ENCODE assay signal across 15 cellular contexts in the genomic region with DNA sequence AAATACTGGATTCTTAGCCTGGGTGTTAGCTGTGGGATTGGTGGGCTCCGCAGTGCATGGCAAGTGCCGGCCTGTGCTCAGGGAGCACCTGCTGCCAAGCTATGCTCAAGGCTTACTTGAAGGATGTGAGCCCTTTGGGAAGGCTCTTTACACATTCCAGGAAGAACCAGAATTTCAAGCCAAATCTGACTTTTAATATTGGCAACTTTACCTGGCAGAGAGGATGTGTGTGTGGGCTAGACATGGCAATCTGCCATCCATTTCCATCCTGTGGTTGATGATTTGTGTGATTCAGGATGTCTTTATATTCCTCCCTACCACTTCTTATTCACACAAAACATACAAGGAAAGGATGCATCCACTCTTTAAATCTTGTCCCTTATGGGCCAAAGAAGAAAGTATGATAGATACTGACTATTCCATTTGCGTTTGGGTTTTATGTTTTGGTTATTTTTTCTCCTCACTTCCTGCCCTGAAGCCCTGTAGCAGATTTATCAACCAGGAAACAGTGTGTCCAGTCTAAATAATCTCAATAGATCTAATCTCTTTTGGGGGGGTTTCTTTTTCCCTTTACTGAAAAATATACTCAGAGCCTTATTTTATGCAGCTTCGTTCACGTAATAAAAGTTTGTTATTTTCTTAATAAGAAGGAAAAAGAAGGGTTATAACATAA.
DNase-seq lines count a peak whose midpoint lies in the region; ATAC-seq, FAIRE-seq and TF ChIP-seq lines count a peak whose summit lies in the region.
"Had no signal": no experiment of that assay in that cellular context is flagged by ENCODE, and none has a peak within 500 bp of the region (broad histone marks: within the 10 kb centered on the region; RNA-seq: fewer than 3 reads in every experiment).

No MANE protein-coding gene starts in this region.

- intact Hi-C loops in prostate gland (cut with DNase I) = loop anchor here (5.0 to 10.0 kb wide), 2 partner anchors 475 to 602 kb away; no protein-coding TSS in a partner anchor
- intact Hi-C loops in activated T-helper 2 cell treated with anti-CD3 and anti-CD28 coated beads, Interferon-gamma antibody, Interleukin-2, Interleukin-4, amounts not matched to agents 10 μg/mL and 5 μg/mL and 100 μg/mL, durations not matched to agents 14 hours and 24 hours and 36 hours (cut with micrococcal nuclease) = loop anchor here (5.0 kb wide), 3 partner anchors 287 to 977 kb away; a partner anchor contains a TSS

- no peak overlapping the region for H3K4me3 Mint-ChIP-seq in activated T-helper 2 cell treated with anti-CD3 and anti-CD28 coated beads, Interferon-gamma antibody, Interleukin-2, Interleukin-4, amounts not matched to agents 10 μg/mL and 5 μg/mL and 100 μg/mL, durations not matched to agents 14 hours and 24 hours and 36 hours (ENCODE audit: low read depth)
- H3K4me3 Mint-ChIP-seq: stimulated activated naive CD8-positive, alpha-beta T cell treated with anti-CD3 and anti-CD28 coated beads, Interleukin-15, Interleukin-2, amounts not matched to agents 100 ng/mL and 50 ng/mL, for 24 hours had no signal

- H3K4me3 ChIP-seq in gastroesophageal sphincter (no peak overlapping the region), prostate gland (no peak overlapping the region)
- H3K4me3 ChIP-seq: BLaER1, Peyer's patch had no signal

- H3K9me3 ChIP-seq in gastroesophageal sphincter (no peaks in the 10 kb centered on the region), prostate gland (no peaks in the 10 kb centered on the region)
- H3K9me3 ChIP-seq: BLaER1, Peyer's patch had no signal

- ATAC-seq in gastroesophageal sphincter (peak; percentile 34), GM21528 (IDR thresholded peaks at IDR 0.05; ENCODE audit: low FRiP score, unreplicated experiment) (no peak)

- H3K27ac Mint-ChIP-seq in activated T-helper 2 cell treated with anti-CD3 and anti-CD28 coated beads, Interferon-gamma antibody, Interleukin-2, Interleukin-4, amounts not matched to agents 10 μg/mL and 5 μg/mL and 100 μg/mL, durations not matched to agents 14 hours and 24 hours and 36 hours = no peak overlapping the region
- H3K27ac Mint-ChIP-seq: stimulated activated naive CD8-positive, alpha-beta T cell treated with anti-CD3 and anti-CD28 coated beads, Interleukin-15, Interleukin-2, amounts not matched to agents 100 ng/mL and 50 ng/mL, for 24 hours had no signal

- H3K27ac ChIP-seq in VCaP (peak overlapping the region; percentile 70), gastroesophageal sphincter (peak overlapping the region; percentile 16 to 59 (median 52)), prostate gland (no peak overlapping the region)
- H3K27ac ChIP-seq: BLaER1, Peyer's patch had no signal

- peaks cover 2% of the 10 kb centered on the region for H3K27me3 Mint-ChIP-seq in activated T-helper 2 cell treated with anti-CD3 and anti-CD28 coated beads, Interferon-gamma antibody, Interleukin-2, Interleukin-4, amounts not matched to agents 10 μg/mL and 5 μg/mL and 100 μg/mL, durations not matched to agents 14 hours and 24 hours and 36 hours (ENCODE audit: low read depth)
- H3K27me3 Mint-ChIP-seq: stimulated activated naive CD8-positive, alpha-beta T cell treated with anti-CD3 and anti-CD28 coated beads, Interleukin-15, Interleukin-2, amounts not matched to agents 100 ng/mL and 50 ng/mL, for 24 hours had no signal

- TF ChIP-seq CTCF in VCaP (conservative IDR thresholded peaks at IDR 0.05) = no peak
- no peak for TF ChIP-seq CTCF in gastroesophageal sphincter (IDR thresholded peaks at IDR 0.05)
- no peak for TF ChIP-seq CTCF in prostate gland (IDR thresholded peaks at IDR 0.05)

- H3K36me3 ChIP-seq in gastroesophageal sphincter (peaks cover 0 to 3% of the 10 kb centered on the region in 2 donors), prostate gland (no peaks in the 10 kb centered on the region)
- H3K36me3 ChIP-seq: BLaER1, Peyer's patch had no signal

- no peak for DNase-seq in H54 (ENCODE audit: insufficient read length, low spot score)
- DNase-seq in prostate gland (ENCODE audit: low spot score) = peak; percentile 24
- DNase-seq in NCI-H2081 (lab: John Stamatoyannopoulos, UW) = no peak
- DNase-seq in effector CD4-positive, alpha-beta T cell = no peak
- no peak for DNase-seq in activated T-helper 2 cell treated with anti-CD3 and anti-CD28 coated beads, Interferon-gamma antibody, Interleukin-2, Interleukin-4, amounts not matched to agents 10 μg/mL and 5 μg/mL and 100 μg/mL, durations not matched to agents 14 hours and 24 hours and 36 hours (ENCODE audit: low spot score)
- DNase-seq: activated CD4-positive, alpha-beta T cell treated with anti-CD3 and anti-CD28 coated beads, Interleukin-2, amount 50 U/mL, for 4 hours; erythroblast; MM.1S; Peyer's patch had no signal

- FAIRE-seq in H54 (lab: Jason Lieb, UNC) = peak; percentile 30
- FAIRE-seq: GM12891 had no signal

- H3K9me3 Mint-ChIP-seq in activated T-helper 2 cell treated with anti-CD3 and anti-CD28 coated beads, Interferon-gamma antibody, Interleukin-2, Interleukin-4, amounts not matched to agents 10 μg/mL and 5 μg/mL and 100 μg/mL, durations not matched to agents 14 hours and 24 hours and 36 hours = no peaks in the 10 kb centered on the region
- H3K9me3 Mint-ChIP-seq: stimulated activated naive CD8-positive, alpha-beta T cell treated with anti-CD3 and anti-CD28 coated beads, Interleukin-15, Interleukin-2, amounts not matched to agents 100 ng/mL and 50 ng/mL, for 24 hours had no signal

- H3K27me3 ChIP-seq in gastroesophageal sphincter (no peaks in the 10 kb centered on the region), prostate gland (replicated peaks; ENCODE audit: insufficient read depth) (no peaks in the 10 kb centered on the region)
- H3K27me3 ChIP-seq: BLaER1, Peyer's patch had no signal

- H3K36me3 Mint-ChIP-seq in activated T-helper 2 cell treated with anti-CD3 and anti-CD28 coated beads, Interferon-gamma antibody, Interleukin-2, Interleukin-4, amounts not matched to agents 10 μg/mL and 5 μg/mL and 100 μg/mL, durations not matched to agents 14 hours and 24 hours and 36 hours (ENCODE audit: low read depth) = no peaks in the 10 kb centered on the region

- TF ChIP-seq EP300 in gastroesophageal sphincter (IDR thresholded peaks at IDR 0.05) = no peak

- no peak for TF ChIP-seq POLR2A in H54 (IDR thresholded peaks at IDR 0.05; ENCODE audit: low read depth, low read length)
- TF ChIP-seq POLR2A in gastroesophageal sphincter (IDR thresholded peaks at IDR 0.05) = no peak
- TF ChIP-seq POLR2A in prostate gland (IDR thresholded peaks at IDR 0.05) = no peak

- H3K4me1 ChIP-seq in gastroesophageal sphincter = peaks cover 3 to 47% (median 5%) of the 10 kb centered on the region in 3 donors
- H3K4me1 ChIP-seq in prostate gland (replicated peaks) = peaks cover 6% of the 10 kb centered on the region

- no peaks in the 10 kb centered on the region for H3K4me1 Mint-ChIP-seq in activated T-helper 2 cell treated with anti-CD3 and anti-CD28 coated beads, Interferon-gamma antibody, Interleukin-2, Interleukin-4, amounts not matched to agents 10 μg/mL and 5 μg/mL and 100 μg/mL, durations not matched to agents 14 hours and 24 hours and 36 hours (ENCODE audit: low read depth)

- WGBS in gastroesophageal sphincter (ENCODE audit: low coverage in 1 of 2), 2 donors = 30 to 31% methylated on average over 4 to 5 of the region's 5 CpGs
- WGBS in prostate gland = 40% methylated on average over 5 of the region's 5 CpGs

Comparison
In these comparisons a context has a peak if more than half of its experiments do, and no peak if none do; other contexts are left out.
1. H3K27ac ChIP-seq: peak in VCaP (single experiment) and gastroesophageal sphincter (4 of 4); none in prostate gland (0 of 2).